Comparison of ENCODE assay signal across 16 cellular contexts in the genomic region with DNA sequence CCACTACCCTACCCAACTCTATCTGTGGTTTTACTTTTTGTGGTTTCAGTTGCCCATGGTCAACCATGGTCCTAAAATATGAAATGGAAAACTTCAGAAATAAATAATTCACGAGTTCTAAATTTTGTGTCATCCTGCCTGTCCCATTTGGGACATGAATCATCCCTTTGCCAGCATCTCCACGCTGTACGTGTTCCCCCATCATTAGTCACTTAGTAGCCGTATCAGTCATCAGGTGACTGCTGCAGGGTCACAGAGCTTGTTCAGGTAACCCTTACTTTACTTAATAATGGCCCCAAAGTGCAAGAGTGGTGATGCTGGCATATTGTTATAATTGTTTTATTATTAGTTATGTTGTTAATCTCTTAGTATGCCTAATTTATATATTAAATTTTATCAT.
"Had no signal": no experiment of that assay in that cellular context is flagged by ENCODE, and none has a peak within 500 bp of the region (broad histone marks: within the 10 kb centered on the region; RNA-seq: fewer than 3 reads in every experiment).

No MANE protein-coding gene starts in this region.

- ATAC-seq: foreskin keratinocyte; left ventricle myocardium superior; natural killer cell treated with Interleukin-12 subunit alpha and Interleukin-12 subunit beta and Interleukin-15 and Interleukin-18, amount 100 ng/mL, for 72 hours; right cardiac atrium had no signal

- H3K27me3 ChIP-seq: brain microvascular endothelial cell, foreskin keratinocyte had no signal

- H3K9me3 Mint-ChIP-seq: activated naive CD8-positive, alpha-beta T cell treated with anti-CD3 and anti-CD28 coated beads, Interleukin-2, amount 10 ng/mL, durations not matched to agents 7 days and 5 days; natural killer cell treated with Interleukin-12 subunit alpha and Interleukin-12 subunit beta and Interleukin-15 and Interleukin-18, amount 100 ng/mL, for 72 hours; T-helper 2 cell treated with Interferon-gamma antibody and Interleukin-4, amounts not matched to agents 5 μg/mL and 100 μg/mL, for 36 hours had no signal

- H3K4me2 ChIP-seq: smooth muscle cell had no signal

- H3K4me3 ChIP-seq: smooth muscle cell had no signal

- H3K27me3 Mint-ChIP-seq: activated naive CD8-positive, alpha-beta T cell treated with anti-CD3 and anti-CD28 coated beads, Interleukin-2, amount 10 ng/mL, durations not matched to agents 7 days and 5 days; natural killer cell treated with Interleukin-12 subunit alpha and Interleukin-12 subunit beta and Interleukin-15 and Interleukin-18, amount 100 ng/mL, for 72 hours; progenitor cell of endocrine pancreas had no signal

- DNase-seq: activated CD4-positive, CD25-positive, alpha-beta regulatory T cell treated with anti-CD3 and anti-CD28 coated beads, Interleukin-2, amount 50 U/mL, for 72 hours; activated naive CD8-positive, alpha-beta T cell treated with anti-CD3 and anti-CD28 coated beads, Interleukin-2, amount 10 ng/mL, durations not matched to agents 7 days and 5 days; activated T-cell treated with anti-CD3 and anti-CD28 coated beads for 4 hours; anterior cingulate cortex; brain microvascular endothelial cell; cerebellar nuclear complex; effector memory CD4-positive, alpha-beta T cell; foreskin keratinocyte; kidney glomerular epithelial cell; left ventricle myocardium superior; mesenchymal stem cell; right cardiac atrium had no signal

- H3K27ac Mint-ChIP-seq: activated naive CD8-positive, alpha-beta T cell treated with anti-CD3 and anti-CD28 coated beads, Interleukin-2, amount 10 ng/mL, durations not matched to agents 7 days and 5 days; progenitor cell of endocrine pancreas; T-helper 2 cell treated with Interferon-gamma antibody and Interleukin-4, amounts not matched to agents 5 μg/mL and 100 μg/mL, for 36 hours had no signal

- H3K27ac ChIP-seq: brain microvascular endothelial cell, foreskin keratinocyte had no signal

- H3K4me3 Mint-ChIP-seq: activated naive CD8-positive, alpha-beta T cell treated with anti-CD3 and anti-CD28 coated beads, Interleukin-2, amount 10 ng/mL, durations not matched to agents 7 days and 5 days; natural killer cell treated with Interleukin-12 subunit alpha and Interleukin-12 subunit beta and Interleukin-15 and Interleukin-18, amount 100 ng/mL, for 72 hours; T-helper 2 cell treated with Interferon-gamma antibody and Interleukin-4, amounts not matched to agents 5 μg/mL and 100 μg/mL, for 36 hours had no signal
